In genomic region chr9:136625101-136626065, GRCh38 we compare ENCODE assay signal across 8 cellular contexts. TPM values are rescaled to one million over a fixed set of nuclear protein-coding genes. Genes with fewer than 3 reads are reported as not detected.
DNase-seq lines count a peak whose midpoint lies in the region; ATAC-seq and TF ChIP-seq lines count a peak whose summit lies in the region.

No MANE protein-coding gene starts in this region.

- H3K9me3 Mint-ChIP-seq in Caco-2 (ENCODE audit: unreplicated experiment), result no peaks in the 10 kb centered on the region
- H3K9me3 Mint-ChIP-seq in stimulated activated naive B cell treated with anti-CD40 and anti-IgM and Interleukin-4, amounts not matched to agents 10 μg/mL and 1 μg/mL and 100 μg/mL, for 72 hours, result no peaks in the 10 kb centered on the region
- no peaks in the 10 kb centered on the region for H3K9me3 Mint-ChIP-seq in activated T-helper 17 cell treated with anti-CD3 and anti-CD28 coated beads, Interleukin-2, amount 50 U/mL, for 72 hours

- DNase-seq in Caco-2 (peak; percentile 64 to 74), LNCaP clone FGC (ENCODE audit: low read depth) (no peak), caudate nucleus (lab: John Stamatoyannopoulos, UW) (peak in 30 of 61 donors; percentile 17 to 67 (median 38)), lung microvascular endothelial cell (ENCODE audit: low read depth in 2 of 2) (peak; percentile 86 to 89)
- no peak for DNase-seq in stimulated activated naive B cell treated with anti-CD40 and anti-IgM and Interleukin-4, amounts not matched to agents 10 μg/mL and 1 μg/mL and 100 μg/mL, for 72 hours

- no peaks in the 10 kb centered on the region for H3K27me3 ChIP-seq in Caco-2 (replicated peaks; ENCODE audit: control insufficient read depth, insufficient read depth, low read length)

- H3K27me3 Mint-ChIP-seq in Caco-2 (ENCODE audit: insufficient read depth, unreplicated experiment), result peaks cover 7% of the 10 kb centered on the region
- H3K27me3 Mint-ChIP-seq in stimulated activated naive B cell treated with anti-CD40 and anti-IgM and Interleukin-4, amounts not matched to agents 10 μg/mL and 1 μg/mL and 100 μg/mL, for 72 hours, result peaks cover 38 to 56% of the 10 kb centered on the region in 2 donors
- H3K27me3 Mint-ChIP-seq in activated T-helper 17 cell treated with anti-CD3 and anti-CD28 coated beads, Interleukin-2, amount 50 U/mL, for 72 hours, result peaks cover 3% of the 10 kb centered on the region

- H3K4me3 ChIP-seq in Caco-2 (ENCODE audit: low read depth, low read length), result no peak overlapping the region
- no peak overlapping the region for H3K4me3 ChIP-seq in LNCaP clone FGC (ENCODE audit: low read depth, low read length)

- POLR2A ChIA-PET in Caco-2 (lab: Charles Lee), result interaction anchor here (0.6 to 2.1 kb wide), 2 partner anchors 138 to 142 kb away, joined by 3 to 9 read pairs; no protein-coding TSS in a partner anchor

- CTCF ChIA-PET in Caco-2 (lab: Charles Lee), result interaction anchor here (0.8 to 7.0 kb wide), 11 partner anchors 11 to 182 kb away, joined by 3 to 140 read pairs (median 7); no protein-coding TSS in a partner anchor

- TF ChIP-seq CTCF in Caco-2 (IDR thresholded peaks at IDR 0.05; ENCODE audit: insufficient read depth in 1 of 2, low read depth in 1 of 2, low read length in 1 of 2, severe bottlenecking in 1 of 2, unreplicated experiment in 1 of 2) (peak; percentile 18 to 46), LNCaP clone FGC (IDR thresholded peaks at IDR 0.05; ENCODE audit: control insufficient read depth, extremely low read depth, insufficient read depth) (peak; percentile 53)

- H3K27ac ChIP-seq in caudate nucleus (ENCODE audit: low read depth, low read length), result peak overlapping the region; percentile 14

- ATAC-seq in HG03354 (IDR thresholded peaks at IDR 0.05; ENCODE audit: poor library complexity, severe bottlenecking, unreplicated experiment), result no peak
- ATAC-seq in GM19467 (IDR thresholded peaks at IDR 0.05; ENCODE audit: unreplicated experiment), result no peak
- no peak for ATAC-seq in stimulated activated naive B cell treated with anti-CD40 and anti-IgM and Interleukin-4, amounts not matched to agents 10 μg/mL and 1 μg/mL and 100 μg/mL, for 72 hours (replicated peaks)
- ATAC-seq in activated T-helper 17 cell treated with anti-CD3 and anti-CD28 coated beads, Interleukin-2, amount 50 U/mL, for 72 hours (replicated peaks), result no peak

- H3K4me1 Mint-ChIP-seq in Caco-2 (ENCODE audit: low read depth, unreplicated experiment), result peaks cover 12% of the 10 kb centered on the region
- H3K4me1 Mint-ChIP-seq in stimulated activated naive B cell treated with anti-CD40 and anti-IgM and Interleukin-4, amounts not matched to agents 10 μg/mL and 1 μg/mL and 100 μg/mL, for 72 hours, result peaks cover 20 to 23% of the 10 kb centered on the region in 2 donors
- H3K4me1 Mint-ChIP-seq in activated T-helper 17 cell treated with anti-CD3 and anti-CD28 coated beads, Interleukin-2, amount 50 U/mL, for 72 hours, result no peaks in the 10 kb centered on the region

- H3K4me1 ChIP-seq in Caco-2, result peaks cover 50% of the 10 kb centered on the region

- BruUV-seq in Caco-2 (replicated peaks; lab: Mats Ljungman, UMichigan), result no TSS peak

- no peaks in the 10 kb centered on the region for H3K9me3 ChIP-seq in Caco-2

- H3K4me3 Mint-ChIP-seq in Caco-2 (ENCODE audit: unreplicated experiment), result no peak overlapping the region
- no peak overlapping the region for H3K4me3 Mint-ChIP-seq in stimulated activated naive B cell treated with anti-CD40 and anti-IgM and Interleukin-4, amounts not matched to agents 10 μg/mL and 1 μg/mL and 100 μg/mL, for 72 hours
- H3K4me3 Mint-ChIP-seq in activated T-helper 17 cell treated with anti-CD3 and anti-CD28 coated beads, Interleukin-2, amount 50 U/mL, for 72 hours, result no peak overlapping the region

- peaks cover 8% of the 10 kb centered on the region for H3K36me3 Mint-ChIP-seq in Caco-2 (ENCODE audit: insufficient read depth, unreplicated experiment)
- no peaks in the 10 kb centered on the region for H3K36me3 Mint-ChIP-seq in stimulated activated naive B cell treated with anti-CD40 and anti-IgM and Interleukin-4, amounts not matched to agents 10 μg/mL and 1 μg/mL and 100 μg/mL, for 72 hours
- H3K36me3 Mint-ChIP-seq in activated T-helper 17 cell treated with anti-CD3 and anti-CD28 coated beads, Interleukin-2, amount 50 U/mL, for 72 hours (ENCODE audit: low read depth), result no peaks in the 10 kb centered on the region

- intact Hi-C loops in Caco-2 (cut with micrococcal nuclease; ENCODE audit: unreplicated experiment), result loop anchor here (2.0 kb wide), 1 partner anchor 79 kb away; the partner anchor contains the start of gene NOTCH1

- H3K36me3 ChIP-seq in Caco-2 (ENCODE audit: control insufficient read depth, insufficient read depth, low read length), result no peaks in the 10 kb centered on the region

- no peak overlapping the region for H3K27ac Mint-ChIP-seq in Caco-2 (ENCODE audit: unreplicated experiment)
- H3K27ac Mint-ChIP-seq in stimulated activated naive B cell treated with anti-CD40 and anti-IgM and Interleukin-4, amounts not matched to agents 10 μg/mL and 1 μg/mL and 100 μg/mL, for 72 hours, result no peak overlapping the region
- H3K27ac Mint-ChIP-seq in activated T-helper 17 cell treated with anti-CD3 and anti-CD28 coated beads, Interleukin-2, amount 50 U/mL, for 72 hours, result no peak overlapping the region

RNA-seq across cellular contexts. Expression of gene EGFL7, which starts 37.3 kb away (rescaled TPM):
- total RNA-seq in Caco-2 (2022), result 30.2 and 30.4 TPM in 2 replicates
- total RNA-seq in lung microvascular endothelial cell, result 330 and 384 TPM in 2 replicates
- total RNA-seq in activated T-helper 17 cell treated with anti-CD3 and anti-CD28 coated beads, Interleukin-2, amount 50 U/mL, for 72 hours, result 1 to 10 TPM in 1 of 2 donors, under 1 TPM in 1; 0.78 to 1.0 TPM

Comparison
In these comparisons a context has a peak if more than half of its experiments do, and no peak if none do; other contexts are left out.
1. DNase-seq: peak in Caco-2 (2 of 2) and lung microvascular endothelial cell (2 of 2); none in LNCaP clone FGC (single experiment) and stimulated activated naive B cell treated with anti-CD40 and anti-IgM and Interleukin-4, amounts not matched to agents 10 μg/mL and 1 μg/mL and 100 μg/mL, for 72 hours (single experiment).
2. RNA of gene EGFL7, which starts 37.3 kb away (total RNA-seq): 330 to 384 TPM in lung microvascular endothelial cell and 30.2 to 30.4 TPM in Caco-2; 0.78 to 1.0 TPM in activated T-helper 17 cell treated with anti-CD3 and anti-CD28 coated beads, Interleukin-2, amount 50 U/mL, for 72 hours; every median in the first group is over 10 times any median in the second.